15 cellular contexts compared by ENCODE assay signal in the genomic region with DNA sequence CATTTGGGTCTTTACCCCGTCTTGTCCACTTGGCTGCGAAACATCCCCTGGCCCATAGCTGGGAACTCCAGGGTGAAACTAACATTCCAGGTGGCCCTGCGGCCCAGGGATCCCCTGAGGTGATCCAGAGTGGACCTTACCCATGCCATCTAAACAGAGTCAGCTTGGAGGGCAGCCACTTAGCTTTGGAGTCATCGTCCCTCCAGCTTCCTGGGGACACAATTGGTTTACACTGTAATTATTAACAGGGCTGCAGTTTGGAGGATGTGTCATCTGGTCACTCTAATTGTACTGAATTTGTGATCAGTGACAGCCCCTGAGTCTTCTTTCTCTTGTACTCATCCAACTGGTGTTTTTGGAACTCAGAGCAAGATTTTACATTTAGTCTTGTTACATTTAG.
DNase-seq lines count a peak whose midpoint lies in the region; ATAC-seq, FAIRE-seq and TF ChIP-seq lines count a peak whose summit lies in the region.
"Had no signal": no experiment of that assay in that cellular context is flagged by ENCODE, and none has a peak within 500 bp of the region (broad histone marks: within the 10 kb centered on the region; RNA-seq: fewer than 3 reads in every experiment).

No MANE protein-coding gene starts in this region.

- H4K20me1 ChIP-seq in H1 (replicated peaks in 1 of 2; ENCODE audit: control insufficient read depth in 1 of 2, insufficient read depth in 2 of 2, low read length in 2 of 2), result no peaks in the 10 kb centered on the region
- H4K20me1 ChIP-seq in H9 (ENCODE audit: control insufficient read depth, insufficient read depth, insufficient read length), result no peaks in the 10 kb centered on the region
- H4K20me1 ChIP-seq: BLaER1 had no signal

- POLR2A ChIA-PET in H1 (lab: Charles Lee; ENCODE audit: partially characterized antibody), result interaction anchor here (1.0 kb wide), 1 partner anchor 24 kb away, joined by 3 read pairs; no protein-coding TSS in a partner anchor

- H3K18ac ChIP-seq in H1 (ENCODE audit: extremely low read depth, low read length) (no peak overlapping the region), H9 (ENCODE audit: insufficient read length, low read depth, low read length) (no peak overlapping the region)

- no peak overlapping the region for H3T11ph ChIP-seq in H9 (ENCODE audit: low read length)

- H3K14ac ChIP-seq in H1 (ENCODE audit: insufficient read length) (no peak overlapping the region), H9 (ENCODE audit: insufficient read depth, low read length) (no peak overlapping the region)

- no peak overlapping the region for H3K23ac ChIP-seq in H1 (ENCODE audit: insufficient read length)
- H3K23ac ChIP-seq in H9 (ENCODE audit: insufficient read length, low read depth, low read length), result no peak overlapping the region

- H2BK120ac ChIP-seq in H1 (replicated peaks; ENCODE audit: low read depth, low read length), result no peak overlapping the region
- H2BK120ac ChIP-seq in H9 (ENCODE audit: low read depth, low read length, poor library complexity, severe bottlenecking), result no peak overlapping the region

- no peaks in the 10 kb centered on the region for H3K9me3 ChIP-seq in H1 (ENCODE audit: insufficient read depth in 2 of 2, low read depth in 1 of 2, low read length in 1 of 2)
- H3K9me3 ChIP-seq in H9 (ENCODE audit: control insufficient read depth, low read depth, low read length), result no peaks in the 10 kb centered on the region
- H3K9me3 ChIP-seq: BLaER1, Caco-2 had no signal

- no peak overlapping the region for H4K5ac ChIP-seq in H1 (ENCODE audit: insufficient read length, low read depth, low read length)
- no peak overlapping the region for H4K5ac ChIP-seq in H9 (ENCODE audit: insufficient read length, low read depth, low read length)

- TF ChIP-seq RAD21 in H1 (IDR thresholded peaks at IDR 0.05 in 1 of 2, conservative IDR thresholded peaks at IDR 0.05 in 1 of 2; ENCODE audit: low read depth in 2 of 2, low read length in 2 of 2), result no peak

- H3K4ac ChIP-seq in H1 (replicated peaks; ENCODE audit: insufficient read length, low read depth, low read length), result no peak overlapping the region
- no peak overlapping the region for H3K4ac ChIP-seq in H9 (ENCODE audit: low read depth, low read length)

- CTCF ChIA-PET in H1 (lab: Charles Lee; ENCODE audit: partially characterized antibody), result interaction anchor here (0.9 to 2.2 kb wide), 5 partner anchors 8 to 32 kb away, joined by 3 to 7 read pairs (median 3); no protein-coding TSS in a partner anchor

- no peak overlapping the region for H3K4me3 ChIP-seq in H1 (ENCODE audit: extremely low read depth in 1 of 4, insufficient read depth in 2 of 4, low read depth in 3 of 4, low read length in 4 of 4)
- H3K4me3 ChIP-seq: BLaER1 had no signal

- no peaks in the 10 kb centered on the region for H3K36me3 ChIP-seq in H1 (ENCODE audit: control insufficient read depth in 2 of 4, insufficient read depth in 4 of 4, low read length in 3 of 4)
- H3K36me3 ChIP-seq: BLaER1 had no signal

- H2BK20ac ChIP-seq in H1 (ENCODE audit: low read length) (0 out of 2 replicates have a peak overlapping the region, but pooled peaks have one; percentile 80), H9 (ENCODE audit: low read depth, low read length, poor library complexity, severe bottlenecking) (no peak overlapping the region)

- H2AK5ac ChIP-seq in H1 (ENCODE audit: low read depth, low read length) (no peak overlapping the region), H9 (ENCODE audit: insufficient read length, low read length) (no peak overlapping the region)

- H3K36me3 Mint-ChIP-seq in H9 (ENCODE audit: insufficient read depth in 1 of 3, low read depth in 3 of 3), result no peaks in the 10 kb centered on the region
- H3K36me3 Mint-ChIP-seq: CD8-positive, alpha-beta memory T cell had no signal

- H2BK12ac ChIP-seq in H1 (ENCODE audit: low read depth, low read length) (no peak overlapping the region), H9 (ENCODE audit: insufficient read length, low read depth, low read length) (no peak overlapping the region)

- H2AFZ ChIP-seq in H1 (ENCODE audit: low read length) (no peak overlapping the region), H9 (ENCODE audit: low read length) (no peak overlapping the region)

- H2BK15ac ChIP-seq in H1 (ENCODE audit: low read length), result no peak overlapping the region
- no peak overlapping the region for H2BK15ac ChIP-seq in H9 (ENCODE audit: low read depth, low read length)

- H3K79me2 ChIP-seq in H1 (ENCODE audit: control insufficient read depth in 1 of 2, insufficient read depth in 2 of 2, low read length in 2 of 2) (no peaks in the 10 kb centered on the region), H9 (ENCODE audit: insufficient read depth, low read length) (no peaks in the 10 kb centered on the region)

- no peak for ATAC-seq in left ventricle myocardium superior
- ATAC-seq: HCT116 had no signal

- H3K79me1 ChIP-seq in H1 (ENCODE audit: low read depth, low read length), result no peaks in the 10 kb centered on the region
- no peaks in the 10 kb centered on the region for H3K79me1 ChIP-seq in H9 (ENCODE audit: insufficient read depth, low read depth, low read length, poor library complexity, severe bottlenecking)

- no peak overlapping the region for H2BK5ac ChIP-seq in H1 (ENCODE audit: low read depth, low read length)
- no peak overlapping the region for H2BK5ac ChIP-seq in H9 (ENCODE audit: insufficient read length, low read length)

- H4K91ac ChIP-seq in H1 (replicated peaks; ENCODE audit: insufficient read length, low read length), result no peak overlapping the region
- no peak overlapping the region for H4K91ac ChIP-seq in H9 (ENCODE audit: insufficient read length, low read depth, low read length)

- peaks cover 30 to 31% of the 10 kb centered on the region in 2 experiments for H3K4me1 Mint-ChIP-seq in H9

- H3K4me3 Mint-ChIP-seq in H9, result no peak overlapping the region
- H3K4me3 Mint-ChIP-seq: CD8-positive, alpha-beta memory T cell had no signal

- 60% methylated on average over 4 of the region's 4 CpGs; no CpG with 5 or more reads in 1 of the 2 experiments for WGBS in H1 (ENCODE audit: extremely low coverage in 1 of 2, insufficient coverage in 1 of 2, insufficient read length in 1 of 2, insufficient replicate concordance in 2 of 2, low coverage in 1 of 2, low lambda C conversion rate in 2 of 2, missing lambda C conversion rate in 1 of 2), 2 experiments
- WGBS in H9 (ENCODE audit: extremely low coverage, insufficient read length, low lambda C conversion rate), result no CpG with 5 or more reads among the region's 4 CpGs

- no peak overlapping the region for H3K56ac ChIP-seq in H1 (replicated peaks; ENCODE audit: insufficient read length, low read depth, low read length)
- H3K56ac ChIP-seq in H9 (ENCODE audit: insufficient read length, low read depth, low read length), result no peak overlapping the region

- FAIRE-seq in RCC 7860 (lab: Jason Lieb, UNC) (peak; percentile 94), H1 (lab: Jason Lieb, UNC) (no peak)

- no peak overlapping the region for H4K8ac ChIP-seq in H1 (ENCODE audit: extremely low read depth, insufficient read depth, low read length)
- no peak overlapping the region for H4K8ac ChIP-seq in H9 (replicated peaks; ENCODE audit: insufficient read length, low read depth, low read length)

- H3K27ac ChIP-seq in H1 (ENCODE audit: low read depth, low read length) (no peak overlapping the region), H9 (ENCODE audit: insufficient read length, low read depth, low read length) (no peak overlapping the region)
- H3K27ac ChIP-seq: BLaER1 had no signal

- H3K27me3 Mint-ChIP-seq in H9 (ENCODE audit: low read depth), result peaks cover 7% of the 10 kb centered on the region

- H3K4me1 ChIP-seq in H1 (replicated peaks in 1 of 4; ENCODE audit: control insufficient read depth in 3 of 4, insufficient read depth in 4 of 4, low read length in 3 of 4) (peaks cover 0 to 21% (median 14%) of the 10 kb centered on the region in 4 experiments; a peak in 5 of 7 replicates), H9 (ENCODE audit: insufficient read depth, low read length) (no peaks in the 10 kb centered on the region)
- H3K4me1 ChIP-seq: Caco-2 had no signal

- intact Hi-C loops in left ventricle myocardium superior (cut with micrococcal nuclease), result no loop called here

- peaks cover 7% of the 10 kb centered on the region; the same call in 1 of the 2 replicates for H3K23me2 ChIP-seq in H1 (ENCODE audit: low read depth, low read length)
- H3K23me2 ChIP-seq in H9 (ENCODE audit: insufficient read length, low read depth, low read length, poor library complexity, severe bottlenecking), result peaks cover 7% of the 10 kb centered on the region

- no peak for TF ChIP-seq EP300 in H1 (IDR thresholded peaks at IDR 0.05; ENCODE audit: borderline replicate concordance in 1 of 2, low read depth in 2 of 2, low read length in 2 of 2)

- in situ Hi-C loops in Caki2 (cut with HindIII; ENCODE audit: low pct_unique_long_range_greater_than_20kb, low sequenced_read_pairs), result no loop called here

- no peak for TF ChIP-seq POLR2A in H1 (IDR thresholded peaks at IDR 0.05; ENCODE audit: control extremely low read depth in 1 of 2, low read depth in 2 of 2, low read length in 2 of 2)

- H3K4me2 ChIP-seq in H1 (ENCODE audit: insufficient read depth in 1 of 2, low read depth in 2 of 2, low read length in 2 of 2), result no peak overlapping the region
- H3K4me2 ChIP-seq in H9 (ENCODE audit: insufficient read depth, insufficient read length, low read length), result no peak overlapping the region
- H3K4me2 ChIP-seq: BLaER1 had no signal

- no peaks in the 10 kb centered on the region for H3K9me3 Mint-ChIP-seq in H9
- H3K9me3 Mint-ChIP-seq: CD8-positive, alpha-beta memory T cell had no signal

- H3K9ac ChIP-seq in H1 (replicated peaks in 1 of 4; ENCODE audit: extremely low read depth in 1 of 4, low read depth in 3 of 4, low read length in 3 of 4) (no peak overlapping the region), H9 (ENCODE audit: extremely low read depth, insufficient read length, low read length) (no peak overlapping the region)
- H3K9ac ChIP-seq: BLaER1 had no signal

- TF ChIP-seq CTCF in H1 (IDR thresholded peaks at IDR 0.05; ENCODE audit: control extremely low read depth in 1 of 3, insufficient read depth in 1 of 3, low read depth in 1 of 3, low read length in 3 of 3) (no peak), H9 (conservative IDR thresholded peaks at IDR 0.05) (no peak)

- H3K27ac Mint-ChIP-seq in H9, result no peak overlapping the region
- H3K27ac Mint-ChIP-seq: CD8-positive, alpha-beta memory T cell had no signal

- H3K27me3 ChIP-seq in H1 (replicated peaks in 1 of 4; ENCODE audit: control insufficient read depth in 3 of 4, extremely low read depth in 1 of 4, insufficient read depth in 3 of 4, low read length in 3 of 4) (no peaks in the 10 kb centered on the region; a peak in 1 of 7 replicates), H9 (ENCODE audit: insufficient read depth, low read length) (no peaks in the 10 kb centered on the region)

- DNase-seq in Caki2 (ENCODE audit: low read depth) (peak; percentile 90), RCC 7860 (ENCODE audit: low spot score) (peak; percentile 84), H1 (ENCODE audit: low read depth in 1 of 2, low spot score in 2 of 2) (no peak), mucosa of gallbladder (ENCODE audit: low spot score) (peak; percentile 30), left ventricle myocardium superior (no peak), MV-4-11 (lab: John Stamatoyannopoulos, UW) (no peak), H9 (no peak)
- DNase-seq: AML-193; Caco-2; CD8-positive, alpha-beta memory T cell; DMS53; GF-D8; IMR-90 had no signal

TF ChIP-seq in H1, 55 proteins besides CTCF, POLR2A, EP300 and RAD21 (continues in another document):
- no peak for TF ChIP-seq ZNF274 (IDR thresholded peaks at IDR 0.05; ENCODE audit: borderline replicate concordance, extremely low read depth, low read length)

Comparison
In these comparisons a context has a peak if more than half of its experiments do, and no peak if none do; other contexts are left out.
1. DNase-seq: peak in Caki2 (single experiment), RCC 7860 (single experiment) and mucosa of gallbladder (single experiment); none in H1 (0 of 2), left ventricle myocardium superior (single experiment), MV-4-11 (single experiment) and H9 (single experiment).